Comparison of ENCODE assay signal across 8 cellular contexts in the genomic region with DNA sequence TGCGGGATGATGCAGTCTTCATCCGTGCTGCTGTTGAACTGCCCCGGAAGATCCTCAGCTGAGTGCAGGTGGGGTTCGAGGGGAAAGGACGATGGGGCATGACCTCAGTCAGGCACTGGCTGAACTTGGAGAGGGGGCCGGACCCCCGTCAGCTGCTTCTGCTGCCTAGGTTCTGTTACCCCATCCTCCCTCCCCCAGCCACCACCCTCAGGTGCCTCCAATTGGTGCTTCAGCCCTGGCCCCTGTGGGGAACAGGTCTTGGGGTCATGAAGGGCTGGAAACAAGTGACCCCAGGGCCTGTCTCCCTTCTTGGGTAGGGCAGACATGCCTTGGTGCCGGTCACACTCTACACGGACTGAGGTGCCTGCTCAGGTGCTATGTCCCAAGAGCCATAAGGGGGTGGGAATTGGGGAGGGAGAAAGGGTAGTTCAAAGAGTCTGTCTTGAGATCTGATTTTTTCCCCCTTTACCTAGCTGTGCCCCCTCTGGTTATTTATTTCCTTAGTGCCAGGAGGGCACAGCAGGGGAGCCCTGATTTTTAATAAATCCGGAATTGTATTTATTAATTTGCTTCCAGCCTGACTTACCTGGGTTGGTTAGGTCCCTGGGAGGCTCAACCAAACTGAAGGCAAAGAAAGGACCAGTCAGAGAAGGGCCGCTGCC. TPM values are rescaled to one million over a fixed set of nuclear protein-coding genes. Genes with fewer than 3 reads are reported as not detected.
DNase-seq lines count a peak whose midpoint lies in the region; ATAC-seq, FAIRE-seq and TF ChIP-seq lines count a peak whose summit lies in the region.

No MANE protein-coding gene starts in this region.

- no peak overlapping the region for H3K4me3 ChIP-seq in WERI-Rb-1 (ENCODE audit: low read depth, low read length)
- H3K4me3 ChIP-seq in keratinocyte (ENCODE audit: control insufficient read depth in 2 of 3, extremely low read depth in 1 of 3, insufficient read depth in 2 of 3, low read depth in 1 of 3, low read length in 3 of 3), result no peak overlapping the region

- H4K20me1 ChIP-seq in keratinocyte (ENCODE audit: control insufficient read depth, extremely low read depth, insufficient read depth, low read length), result peaks cover 42% of the 10 kb centered on the region

- CTCF ChIA-PET in activated CD4-positive, alpha-beta T cell treated with anti-CD3 and anti-CD28 coated beads for 36 hours (lab: Charles Lee), result interaction anchor here (0.5 to 11.0 kb wide), 28 partner anchors 9 to 1325 kb away, joined by 3 to 294 read pairs (median 4); partner anchors contain the start of genes FAM222B, NEK8, PHF12 and RPL23A

- H3K4me1 ChIP-seq in keratinocyte (ENCODE audit: control insufficient read depth, extremely low read depth, insufficient read depth, low read length), result peaks cover 30% of the 10 kb centered on the region

- peak overlapping the region; percentile 48 for H3K27ac ChIP-seq in WERI-Rb-1
- peak overlapping the region; percentile 33 for H3K27ac ChIP-seq in keratinocyte (ENCODE audit: control insufficient read depth, insufficient read depth, low read length)

- H3K27me3 ChIP-seq in WERI-Rb-1 (ENCODE audit: insufficient read depth, low read depth, severe bottlenecking), result no peaks in the 10 kb centered on the region
- no peaks in the 10 kb centered on the region for H3K27me3 ChIP-seq in keratinocyte (ENCODE audit: control insufficient read depth, extremely low read depth, insufficient read depth, low read length)

- H3K9me1 ChIP-seq in keratinocyte (ENCODE audit: control insufficient read depth, extremely low read depth, insufficient read depth, low read length), result peaks cover 7% of the 10 kb centered on the region

- dilution Hi-C loops in keratinocyte (cut with MboI; ENCODE audit: extremely low pct_ligation_motif_present, low sequenced_read_pairs), result no loop called here

- no peak for FAIRE-seq in keratinocyte (lab: Jason Lieb, UNC)

- H3K4me1 Mint-ChIP-seq in activated CD4-positive, alpha-beta T cell treated with anti-CD3 and anti-CD28 coated beads for 36 hours, result peaks cover 43% of the 10 kb centered on the region
- peaks cover 43% of the 10 kb centered on the region for H3K4me1 Mint-ChIP-seq in stimulated activated naive CD8-positive, alpha-beta T cell treated with anti-CD3 and anti-CD28 coated beads, Interleukin-15, amount 100 ng/mL, for 72 hours

- peaks cover 57% of the 10 kb centered on the region for H3K79me2 ChIP-seq in keratinocyte (ENCODE audit: control insufficient read depth, insufficient read depth, low read length)

- intact Hi-C loops in activated CD4-positive, alpha-beta T cell treated with anti-CD3 and anti-CD28 coated beads for 36 hours (cut with DNase I, micrococcal nuclease), result loop anchor here (1.0 to 5.0 kb wide), 2 partner anchors 22 to 93 kb away; partner anchors contain the start of gene FAM222B (in 1 of the 2)

- no peak overlapping the region for H3K4me3 Mint-ChIP-seq in activated CD4-positive, alpha-beta T cell treated with anti-CD3 and anti-CD28 coated beads for 36 hours
- H3K4me3 Mint-ChIP-seq in stimulated activated naive CD8-positive, alpha-beta T cell treated with anti-CD3 and anti-CD28 coated beads, Interleukin-15, amount 100 ng/mL, for 72 hours, result peak overlapping the region; percentile 54 to 62

- peak; percentile 3 for ATAC-seq in activated CD4-positive, alpha-beta T cell treated with anti-CD3 and anti-CD28 coated beads for 36 hours
- ATAC-seq in stimulated activated naive CD8-positive, alpha-beta T cell treated with anti-CD3 and anti-CD28 coated beads, Interleukin-15, amount 100 ng/mL, for 72 hours, result peak; percentile 4
- no peak for ATAC-seq in HG03354 (IDR thresholded peaks at IDR 0.05; ENCODE audit: poor library complexity, severe bottlenecking, unreplicated experiment)

- no peak for TF ChIP-seq CTCF in WERI-Rb-1 (IDR thresholded peaks at IDR 0.05; ENCODE audit: low read depth, low read length)
- TF ChIP-seq CTCF in keratinocyte (optimal IDR thresholded peaks at IDR 0.05 in 1 of 3, IDR thresholded peaks at IDR 0.05 in 1 of 3, conservative IDR thresholded peaks at IDR 0.05 in 1 of 3; ENCODE audit: extremely low read depth in 1 of 3, insufficient read depth in 2 of 3, low read length in 3 of 3), result no peak

- H2AFZ ChIP-seq in keratinocyte (ENCODE audit: control insufficient read depth, low read length), result no peak overlapping the region

- H3K36me3 Mint-ChIP-seq in activated CD4-positive, alpha-beta T cell treated with anti-CD3 and anti-CD28 coated beads for 36 hours (ENCODE audit: low read depth), result peaks cover 55% of the 10 kb centered on the region

- H3K27me3 Mint-ChIP-seq in activated CD4-positive, alpha-beta T cell treated with anti-CD3 and anti-CD28 coated beads for 36 hours, result no peaks in the 10 kb centered on the region
- H3K27me3 Mint-ChIP-seq in stimulated activated naive CD8-positive, alpha-beta T cell treated with anti-CD3 and anti-CD28 coated beads, Interleukin-15, amount 100 ng/mL, for 72 hours, result no peaks in the 10 kb centered on the region

- H3K36me3 ChIP-seq in WERI-Rb-1, result peaks cover 78% of the 10 kb centered on the region
- H3K36me3 ChIP-seq in keratinocyte (ENCODE audit: control insufficient read depth in 2 of 2, extremely low read depth in 1 of 2, insufficient read depth in 2 of 2, low read length in 2 of 2), result peaks cover 39 to 49% of the 10 kb centered on the region in 2 experiments

- H3K9ac ChIP-seq in keratinocyte (ENCODE audit: control insufficient read depth, extremely low read depth, insufficient read depth, low read length), result no peak overlapping the region

- no peak overlapping the region for H3K4me2 ChIP-seq in keratinocyte (ENCODE audit: control insufficient read depth, extremely low read depth, insufficient read depth, low read depth, low read length)

- no peak for TF ChIP-seq POLR2A in erythroblast (IDR thresholded peaks at IDR 0.05; ENCODE audit: low read length)

- DNase-seq in activated CD4-positive, alpha-beta T cell treated with anti-CD3 and anti-CD28 coated beads for 36 hours, result no peak
- no peak for DNase-seq in activated CD4-positive, alpha-beta T cell treated with anti-CD3 and anti-CD28 coated beads, Interleukin-2, amount 50 U/mL, for 48 hours
- DNase-seq in WERI-Rb-1 (no peak), keratinocyte (ENCODE audit: low read depth, low spot score) (no peak), middle frontal gyrus (ENCODE audit: extremely low spot score, low spot score) (no peak), erythroblast (lab: John Stamatoyannopoulos, UW) (no peak)
- no peak for DNase-seq in stimulated activated naive CD8-positive, alpha-beta T cell treated with anti-CD3 and anti-CD28 coated beads, Interleukin-15, amount 100 ng/mL, for 72 hours

- H3K9me3 Mint-ChIP-seq in activated CD4-positive, alpha-beta T cell treated with anti-CD3 and anti-CD28 coated beads for 36 hours (ENCODE audit: low read depth), result no peaks in the 10 kb centered on the region
- no peaks in the 10 kb centered on the region for H3K9me3 Mint-ChIP-seq in stimulated activated naive CD8-positive, alpha-beta T cell treated with anti-CD3 and anti-CD28 coated beads, Interleukin-15, amount 100 ng/mL, for 72 hours

- H3K9me3 ChIP-seq in WERI-Rb-1 (ENCODE audit: severe bottlenecking) (no peaks in the 10 kb centered on the region), keratinocyte (ENCODE audit: control insufficient read depth, low read depth, low read length) (no peaks in the 10 kb centered on the region)

- H3K27ac Mint-ChIP-seq in activated CD4-positive, alpha-beta T cell treated with anti-CD3 and anti-CD28 coated beads for 36 hours, result peak overlapping the region; percentile 60
- peak overlapping the region in 1 of 2 donors; percentile 55 for H3K27ac Mint-ChIP-seq in stimulated activated naive CD8-positive, alpha-beta T cell treated with anti-CD3 and anti-CD28 coated beads, Interleukin-15, amount 100 ng/mL, for 72 hours

- POLR2A ChIA-PET in activated CD4-positive, alpha-beta T cell treated with anti-CD3 and anti-CD28 coated beads for 36 hours (lab: Charles Lee), result interaction anchor here (0.6 to 9.6 kb wide), 3 partner anchors 14 to 23 kb away, joined by 3 to 111 read pairs (median 3); partner anchors contain the start of genes NEK8 and TLCD1

RNA-seq across cellular contexts. Expression of gene TRAF4, which starts 5.8 kb away (rescaled TPM):
- total RNA-seq in activated CD4-positive, alpha-beta T cell treated with anti-CD3 and anti-CD28 coated beads for 36 hours, result 100 to 1,000 TPM in 1 of 2 experiments, 10 to 100 TPM in 1; 96.5 to 117 TPM
- 57.3 to 69.4 TPM (median 60.5 TPM) in 3 replicates for polyA plus RNA-seq in keratinocyte
- 12.1 TPM for polyA plus RNA-seq in keratinocyte (2011; ENCODE audit: low read depth)
- polyA plus RNA-seq in keratinocyte (2011; cell fraction: cytosol; rRNA removed), result 34.2 and 49.5 TPM in 2 replicates
- polyA plus RNA-seq in keratinocyte (2011; cell fraction: nucleus; rRNA removed), result 136 and 156 TPM in 2 replicates
- polyA plus RNA-seq in keratinocyte (2012; ENCODE audit: low replicate concordance), result 29.3 and 55.3 TPM in 2 replicates
- 78.9 to 246 TPM (median 103 TPM) in 3 replicates for polyA minus RNA-seq in keratinocyte
- 74.6 TPM for polyA minus RNA-seq in keratinocyte (2011; cell fraction: cytosol; rRNA and poly(A)+ RNA removed)
- polyA minus RNA-seq in keratinocyte (2011; cell fraction: nucleus; rRNA and poly(A)+ RNA removed), result 85.4 and 89.2 TPM in 2 replicates

RNA-seq across cellular contexts. Expression of gene NEK8, which starts 21.1 kb away (rescaled TPM):
- total RNA-seq in activated CD4-positive, alpha-beta T cell treated with anti-CD3 and anti-CD28 coated beads for 36 hours, result 1 to 10 TPM; 3.8 to 4.0 TPM
- polyA plus RNA-seq in keratinocyte, result 4.1 to 6.2 TPM (median 4.3 TPM) in 3 replicates
- 0.17 TPM for polyA plus RNA-seq in keratinocyte (2011; ENCODE audit: low read depth)
- polyA plus RNA-seq in keratinocyte (2011; cell fraction: cytosol; rRNA removed), result 2.1 and 3.0 TPM in 2 replicates
- 12.1 and 12.5 TPM in 2 replicates for polyA plus RNA-seq in keratinocyte (2011; cell fraction: nucleus; rRNA removed)
- polyA plus RNA-seq in keratinocyte (2012; ENCODE audit: low replicate concordance), result 0.80 and 2.6 TPM in 2 replicates
- 7.7 to 9.8 TPM (median 9.6 TPM) in 3 replicates for polyA minus RNA-seq in keratinocyte
- 2.3 TPM for polyA minus RNA-seq in keratinocyte (2011; cell fraction: cytosol; rRNA and poly(A)+ RNA removed)
- 3.7 and 5.8 TPM in 2 replicates for polyA minus RNA-seq in keratinocyte (2011; cell fraction: nucleus; rRNA and poly(A)+ RNA removed)

RNA-seq across cellular contexts. Expression of gene TLCD1, which starts 23.6 kb away (rescaled TPM):
- 1 to 10 TPM; 8.5 to 8.7 TPM for total RNA-seq in activated CD4-positive, alpha-beta T cell treated with anti-CD3 and anti-CD28 coated beads for 36 hours
- polyA plus RNA-seq in keratinocyte, result 12.0 to 14.7 TPM (median 14.0 TPM) in 3 replicates
- 1.1 TPM for polyA plus RNA-seq in keratinocyte (2011; ENCODE audit: low read depth)
- polyA plus RNA-seq in keratinocyte (2011; cell fraction: cytosol; rRNA removed), result 11.8 and 15.0 TPM in 2 replicates
- 9.3 and 9.5 TPM in 2 replicates for polyA plus RNA-seq in keratinocyte (2011; cell fraction: nucleus; rRNA removed)
- 12.2 and 12.6 TPM in 2 replicates for polyA plus RNA-seq in keratinocyte (2012; ENCODE audit: low replicate concordance)
- polyA minus RNA-seq in keratinocyte, result 12.0 to 13.8 TPM (median 13.1 TPM) in 3 replicates
- 8.8 TPM for polyA minus RNA-seq in keratinocyte (2011; cell fraction: cytosol; rRNA and poly(A)+ RNA removed)
- 3.4 and 8.8 TPM in 2 replicates for polyA minus RNA-seq in keratinocyte (2011; cell fraction: nucleus; rRNA and poly(A)+ RNA removed)

RNA-seq across cellular contexts. Expression of gene RPL23A, which starts 29.9 kb away (rescaled TPM):
- 1,000 to 10,000 TPM; 2,164 to 2,505 TPM for total RNA-seq in activated CD4-positive, alpha-beta T cell treated with anti-CD3 and anti-CD28 coated beads for 36 hours
- 976 to 1,971 TPM (median 1,096 TPM) in 3 replicates for polyA plus RNA-seq in keratinocyte
- 1,360 TPM for polyA plus RNA-seq in keratinocyte (2011; ENCODE audit: low read depth)
- polyA plus RNA-seq in keratinocyte (2011; cell fraction: cytosol; rRNA removed), result 1,303 and 1,911 TPM in 2 replicates
- polyA plus RNA-seq in keratinocyte (2011; cell fraction: nucleus; rRNA removed), result 362 and 498 TPM in 2 replicates
- 1,164 and 2,033 TPM in 2 replicates for polyA plus RNA-seq in keratinocyte (2012; ENCODE audit: low replicate concordance)
- 118 to 1,597 TPM (median 833 TPM) in 3 replicates for polyA minus RNA-seq in keratinocyte
- polyA minus RNA-seq in keratinocyte (2011; cell fraction: cytosol; rRNA and poly(A)+ RNA removed), result 861 TPM
- polyA minus RNA-seq in keratinocyte (2011; cell fraction: nucleus; rRNA and poly(A)+ RNA removed), result 131 and 202 TPM in 2 replicates

RNA-seq across cellular contexts. Expression of gene RAB34, which starts 32.0 kb away (rescaled TPM):
- 10 to 100 TPM; 13.6 to 17.4 TPM for total RNA-seq in activated CD4-positive, alpha-beta T cell treated with anti-CD3 and anti-CD28 coated beads for 36 hours
- 115 to 180 TPM (median 134 TPM) in 3 replicates for polyA plus RNA-seq in keratinocyte
- polyA plus RNA-seq in keratinocyte (2011; ENCODE audit: low read depth), result 26.8 TPM
- polyA plus RNA-seq in keratinocyte (2011; cell fraction: cytosol; rRNA removed), result 119 and 128 TPM in 2 replicates
- 105 TPM in 2 replicates for polyA plus RNA-seq in keratinocyte (2011; cell fraction: nucleus; rRNA removed)
- polyA plus RNA-seq in keratinocyte (2012; ENCODE audit: low replicate concordance), result 41.3 and 114 TPM in 2 replicates
- 125 to 177 TPM (median 135 TPM) in 3 replicates for polyA minus RNA-seq in keratinocyte
- 104 TPM for polyA minus RNA-seq in keratinocyte (2011; cell fraction: cytosol; rRNA and poly(A)+ RNA removed)
- polyA minus RNA-seq in keratinocyte (2011; cell fraction: nucleus; rRNA and poly(A)+ RNA removed), result 23.2 and 26.4 TPM in 2 replicates
